In the genomic region with DNA sequence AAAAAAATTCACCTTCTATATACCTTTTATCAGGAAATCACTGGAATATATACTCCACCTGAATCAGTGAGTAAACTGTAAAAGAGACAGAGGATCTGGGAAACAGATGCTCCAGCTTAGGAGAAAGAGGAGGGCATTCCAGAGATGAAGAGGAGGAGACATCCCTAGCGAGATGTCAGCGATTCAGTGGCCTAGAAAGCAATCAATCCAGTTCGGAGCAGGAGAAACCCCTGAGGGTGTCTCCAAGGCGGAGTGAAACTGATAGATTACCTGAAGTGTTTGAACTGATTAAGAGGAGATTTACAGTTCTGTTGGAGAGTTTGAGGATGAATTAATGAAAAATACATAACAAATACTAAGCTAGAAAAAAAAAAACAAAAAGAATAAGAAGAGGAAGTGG, we compare ENCODE assay signal across 27 cellular contexts. TPM values are rescaled to one million over a fixed set of nuclear protein-coding genes. Genes with fewer than 3 reads are reported as not detected.
DNase-seq lines count a peak whose midpoint lies in the region; ATAC-seq and TF ChIP-seq lines count a peak whose summit lies in the region.
"Had no signal": no experiment of that assay in that cellular context is flagged by ENCODE, and none has a peak within 500 bp of the region (broad histone marks: within the 10 kb centered on the region; RNA-seq: fewer than 3 reads in every experiment).

No MANE protein-coding gene starts in this region.

- intact Hi-C loops in mucosa of descending colon (cut with DNase I, micrococcal nuclease) = no loop called here

- no peaks in the 10 kb centered on the region for H3K36me3 ChIP-seq in mucosa of descending colon (ENCODE audit: low read depth)
- H3K36me3 ChIP-seq: cardiac muscle cell, thoracic aorta, vagina had no signal

- DNase-seq in DMS53 (lab: John Stamatoyannopoulos, UW) (peak; percentile 39), DMS53 treated with DMSO at 0.1 percent for 48 hours (lab: John Stamatoyannopoulos, UW; ENCODE audit: unreplicated experiment) (no peak), left kidney (ENCODE audit: low read depth, low spot score) (peak; percentile 50), mucosa of descending colon (no peak), GDM1 (lab: John Stamatoyannopoulos, UW) (no peak), OCI-M2 (lab: John Stamatoyannopoulos, UW; ENCODE audit: unreplicated experiment) (no peak)
- DNase-seq in stimulated activated naive CD8-positive, alpha-beta T cell treated with anti-CD3 and anti-CD28 coated beads, Interleukin-15, Interleukin-2, amounts not matched to agents 100 U/mL and 50 U/mL, for 24 hours = no peak
- DNase-seq: activated CD4-positive, alpha-beta T cell treated with anti-CD3 and anti-CD28 coated beads, Interleukin-2, amount 10 ng/mL, durations not matched to agents 24 days and 14 days; activated naive CD4-positive, alpha-beta T cell treated with anti-CD3 and anti-CD28 coated beads, Interleukin-2, amount 50 U/mL, for 16 hours; activated T-cell treated with anti-CD3 and anti-CD28 coated beads, Interleukin-2, amount 50 U/mL, for 1 hour; aorta; EL; endodermal cell; foreskin keratinocyte; GOT3; heart left ventricle; NCI-H187 treated with DMSO at 0.1 percent for 48 hours; SK-N-SH; stimulated activated naive CD4-positive, alpha-beta T cell treated with Interleukin-2 at 50 U/mL for 16 hours; T-helper 17 cell had no signal

- peaks cover 21% of the 10 kb centered on the region for H3K4me1 ChIP-seq in mucosa of descending colon (ENCODE audit: low read depth)

- H3K4me3 Mint-ChIP-seq in stimulated activated naive CD8-positive, alpha-beta T cell treated with anti-CD3 and anti-CD28 coated beads, Interleukin-15, Interleukin-2, amounts not matched to agents 100 ng/mL and 50 ng/mL, for 24 hours = no peak overlapping the region
- H3K4me3 Mint-ChIP-seq: activated CD4-positive, alpha-beta T cell treated with anti-CD3 and anti-CD28 coated beads, Interleukin-2, amount 10 ng/mL, durations not matched to agents 24 days and 14 days; endodermal cell; T-helper 17 cell had no signal

- TF ChIP-seq CTCF in mucosa of descending colon (IDR thresholded peaks at IDR 0.05) = no peak

- H3K4me3 ChIP-seq in mucosa of descending colon = no peak overlapping the region
- H3K4me3 ChIP-seq: cardiac muscle cell, heart left ventricle, lung, thoracic aorta, vagina had no signal

- no peaks in the 10 kb centered on the region for H3K9me3 ChIP-seq in mucosa of descending colon
- H3K9me3 ChIP-seq: heart left ventricle, SK-N-SH, thoracic aorta, vagina had no signal

- peaks cover 14% of the 10 kb centered on the region for H3K4me1 Mint-ChIP-seq in stimulated activated naive CD8-positive, alpha-beta T cell treated with anti-CD3 and anti-CD28 coated beads, Interleukin-15, Interleukin-2, amounts not matched to agents 100 ng/mL and 50 ng/mL, for 24 hours (ENCODE audit: low read depth)

- peaks cover 19% of the 10 kb centered on the region for H3K36me3 Mint-ChIP-seq in stimulated activated naive CD8-positive, alpha-beta T cell treated with anti-CD3 and anti-CD28 coated beads, Interleukin-15, Interleukin-2, amounts not matched to agents 100 ng/mL and 50 ng/mL, for 24 hours (ENCODE audit: low read depth)

- H3K27ac Mint-ChIP-seq in stimulated activated naive CD8-positive, alpha-beta T cell treated with anti-CD3 and anti-CD28 coated beads, Interleukin-15, Interleukin-2, amounts not matched to agents 100 ng/mL and 50 ng/mL, for 24 hours = peak overlapping the region; percentile 69
- H3K27ac Mint-ChIP-seq: activated CD4-positive, alpha-beta T cell treated with anti-CD3 and anti-CD28 coated beads, Interleukin-2, amount 10 ng/mL, durations not matched to agents 24 days and 14 days; endodermal cell; T-helper 17 cell had no signal

- H3K27me3 Mint-ChIP-seq in stimulated activated naive CD8-positive, alpha-beta T cell treated with anti-CD3 and anti-CD28 coated beads, Interleukin-15, Interleukin-2, amounts not matched to agents 100 ng/mL and 50 ng/mL, for 24 hours = no peaks in the 10 kb centered on the region
- H3K27me3 Mint-ChIP-seq: activated CD4-positive, alpha-beta T cell treated with anti-CD3 and anti-CD28 coated beads, Interleukin-2, amount 10 ng/mL, durations not matched to agents 24 days and 14 days; T-helper 17 cell had no signal

- no peaks in the 10 kb centered on the region for H3K9me3 Mint-ChIP-seq in stimulated activated naive CD8-positive, alpha-beta T cell treated with anti-CD3 and anti-CD28 coated beads, Interleukin-15, Interleukin-2, amounts not matched to agents 100 ng/mL and 50 ng/mL, for 24 hours
- H3K9me3 Mint-ChIP-seq: activated CD4-positive, alpha-beta T cell treated with anti-CD3 and anti-CD28 coated beads, Interleukin-2, amount 10 ng/mL, durations not matched to agents 24 days and 14 days had no signal

- ATAC-seq in stimulated activated naive CD8-positive, alpha-beta T cell treated with anti-CD3 and anti-CD28 coated beads, Interleukin-15, Interleukin-2, amounts not matched to agents 100 U/mL and 50 U/mL, for 24 hours = no peak
- no peak for ATAC-seq in mucosa of descending colon
- ATAC-seq: esophagus mucosa, foreskin keratinocyte, heart left ventricle, sciatic nerve, T-helper 17 cell had no signal

RNA-seq across cellular contexts. Expression of a gene that starts 24.5 kb away (rescaled TPM):
- total RNA-seq in mucosa of descending colon = 10 to 100 TPM; 58.6 to 72.9 (median 58.9) TPM

Comparison
In these comparisons a context has a peak if more than half of its experiments do, and no peak if none do; other contexts are left out.
1. DNase-seq: peak in DMS53 (single experiment) and left kidney (single experiment); none in DMS53 treated with DMSO at 0.1 percent for 48 hours (single experiment), stimulated activated naive CD8-positive, alpha-beta T cell treated with anti-CD3 and anti-CD28 coated beads, Interleukin-15, Interleukin-2, amounts not matched to agents 100 U/mL and 50 U/mL, for 24 hours (single experiment), mucosa of descending colon (0 of 3), GDM1 (single experiment) and OCI-M2 (single experiment).